18 cellular contexts compared by ENCODE assay signal in genomic region chr17:2610640-2611175, GRCh38. TPM values are rescaled to one million over a fixed set of nuclear protein-coding genes. Genes with fewer than 3 reads are reported as not detected.
DNase-seq lines count a peak whose midpoint lies in the region; ATAC-seq and TF ChIP-seq lines count a peak whose summit lies in the region.
"Had no signal": no experiment of that assay in that cellular context is flagged by ENCODE, and none has a peak within 500 bp of the region (broad histone marks: within the 10 kb centered on the region; RNA-seq: fewer than 3 reads in every experiment).

No MANE protein-coding gene starts in this region.

- no peak overlapping the region for H3K4me3 ChIP-seq in Caco-2 (ENCODE audit: low read depth, low read length)
- no peak overlapping the region for H3K4me3 ChIP-seq in naive thymus-derived CD4-positive, alpha-beta T cell (ENCODE audit: low read length)
- no peak overlapping the region for H3K4me3 ChIP-seq in left lung
- H3K4me3 ChIP-seq: testis had no signal

- no peak for DNase-seq in CD4-positive, alpha-beta T cell
- DNase-seq in Caco-2 (no peak), NCI-H748 treated with DMSO at 0.1 percent for 48 hours (lab: John Stamatoyannopoulos, UW) (no peak), left lung (no peak)
- no peak for DNase-seq in activated naive CD8-positive, alpha-beta T cell treated with anti-CD3 and anti-CD28 coated beads, Interleukin-2, amount 50 U/mL, for 24 hours
- DNase-seq in naive thymus-derived CD4-positive, alpha-beta T cell, result no peak
- DNase-seq: activated CD8-positive, alpha-beta memory T cell treated with anti-CD3 and anti-CD28 coated beads for 24 hours; activated effector memory CD4-positive, alpha-beta T cell treated with Interleukin-2 at 50 U/mL for 16 hours; anterior cingulate cortex; effector CD8-positive, alpha-beta T cell; MM.1S; NCI-H1694; NCI-H446 treated with DMSO at 0.1 percent for 48 hours; SIG-M5; T-helper 2 cell; testis; WERI-Rb-1 had no signal

- peaks cover 26% of the 10 kb centered on the region for H3K36me3 Mint-ChIP-seq in CD4-positive, alpha-beta T cell (ENCODE audit: low read depth)
- peaks cover 26% of the 10 kb centered on the region for H3K36me3 Mint-ChIP-seq in Caco-2 (ENCODE audit: insufficient read depth, unreplicated experiment)
- H3K36me3 Mint-ChIP-seq in activated naive CD8-positive, alpha-beta T cell treated with anti-CD3 and anti-CD28 coated beads, Interleukin-2, amount 50 U/mL, for 24 hours (ENCODE audit: low read depth), result peaks cover 3% of the 10 kb centered on the region
- H3K36me3 Mint-ChIP-seq in naive thymus-derived CD4-positive, alpha-beta T cell, result peaks cover 0 to 3% (median 0%) of the 10 kb centered on the region in 5 donors

- H3K9me3 ChIP-seq in CD4-positive, alpha-beta T cell (ENCODE audit: control insufficient read depth, low read length), result no peaks in the 10 kb centered on the region
- H3K9me3 ChIP-seq in Caco-2 (no peaks in the 10 kb centered on the region), left lung (no peaks in the 10 kb centered on the region)
- H3K9me3 ChIP-seq in naive thymus-derived CD4-positive, alpha-beta T cell (ENCODE audit: control insufficient read depth in 2 of 3, low read length in 3 of 3), result no peaks in the 10 kb centered on the region
- H3K9me3 ChIP-seq: testis had no signal

- H3K4me1 ChIP-seq in Caco-2 (peaks cover 7% of the 10 kb centered on the region; the same call in 1 of the 2 replicates), left lung (peaks cover 8 to 55% of the 10 kb centered on the region in 2 donors)
- peaks cover 11 to 30% of the 10 kb centered on the region in 2 donors for H3K4me1 ChIP-seq in naive thymus-derived CD4-positive, alpha-beta T cell (ENCODE audit: control insufficient read depth in 2 of 2, insufficient read depth in 2 of 2, low read length in 2 of 2)

- CTCF ChIA-PET in CD4-positive, alpha-beta T cell (lab: Charles Lee), result no interaction called here
- CTCF ChIA-PET in Caco-2 (lab: Charles Lee), result no interaction called here
- CTCF ChIA-PET in naive thymus-derived CD4-positive, alpha-beta T cell (lab: Charles Lee), result no interaction called here

- H3K36me3 ChIP-seq in Caco-2 (ENCODE audit: control insufficient read depth, insufficient read depth, low read length), result no peaks in the 10 kb centered on the region
- H3K36me3 ChIP-seq in naive thymus-derived CD4-positive, alpha-beta T cell (ENCODE audit: control insufficient read depth in 2 of 3, insufficient read depth in 3 of 3, low read length in 3 of 3), result peaks cover 0 to 6% (median 0%) of the 10 kb centered on the region in 3 experiments
- no peaks in the 10 kb centered on the region for H3K36me3 ChIP-seq in left lung

- H3K27me3 ChIP-seq in CD4-positive, alpha-beta T cell (ENCODE audit: control insufficient read depth, insufficient read depth, low read length), result no peaks in the 10 kb centered on the region
- no peaks in the 10 kb centered on the region for H3K27me3 ChIP-seq in Caco-2 (replicated peaks; ENCODE audit: control insufficient read depth, insufficient read depth, low read length)
- no peaks in the 10 kb centered on the region for H3K27me3 ChIP-seq in naive thymus-derived CD4-positive, alpha-beta T cell (ENCODE audit: control insufficient read depth in 2 of 2, insufficient read depth in 2 of 2, low read length in 2 of 2)
- no peaks in the 10 kb centered on the region for H3K27me3 ChIP-seq in left lung
- H3K27me3 ChIP-seq: testis had no signal

- H3K4me1 Mint-ChIP-seq in CD4-positive, alpha-beta T cell (ENCODE audit: low read depth), result peaks cover 66% of the 10 kb centered on the region
- peaks cover 11% of the 10 kb centered on the region for H3K4me1 Mint-ChIP-seq in Caco-2 (ENCODE audit: low read depth, unreplicated experiment)
- peaks cover 63% of the 10 kb centered on the region for H3K4me1 Mint-ChIP-seq in activated naive CD8-positive, alpha-beta T cell treated with anti-CD3 and anti-CD28 coated beads, Interleukin-2, amount 50 U/mL, for 24 hours
- peaks cover 26 to 85% (median 54%) of the 10 kb centered on the region in 7 donors for H3K4me1 Mint-ChIP-seq in naive thymus-derived CD4-positive, alpha-beta T cell

- no TSS peak for BruUV-seq in Caco-2 (replicated peaks; lab: Mats Ljungman, UMichigan)

- H3K4me3 Mint-ChIP-seq in CD4-positive, alpha-beta T cell, result no peak overlapping the region
- no peak overlapping the region for H3K4me3 Mint-ChIP-seq in Caco-2 (ENCODE audit: unreplicated experiment)
- no peak overlapping the region for H3K4me3 Mint-ChIP-seq in activated naive CD8-positive, alpha-beta T cell treated with anti-CD3 and anti-CD28 coated beads, Interleukin-2, amount 50 U/mL, for 24 hours
- peak overlapping the region in 6 of 10 donors; percentile 17 to 55 (median 30) for H3K4me3 Mint-ChIP-seq in naive thymus-derived CD4-positive, alpha-beta T cell

- no peak for TF ChIP-seq CTCF in CD4-positive, alpha-beta T cell (IDR thresholded peaks at IDR 0.05)
- TF ChIP-seq CTCF in Caco-2 (IDR thresholded peaks at IDR 0.05; ENCODE audit: insufficient read depth in 1 of 2, low read depth in 1 of 2, low read length in 1 of 2, severe bottlenecking in 1 of 2, unreplicated experiment in 1 of 2) (no peak), left lung (IDR thresholded peaks at IDR 0.05) (no peak)

- H3K27me3 Mint-ChIP-seq in CD4-positive, alpha-beta T cell, result no peaks in the 10 kb centered on the region
- no peaks in the 10 kb centered on the region for H3K27me3 Mint-ChIP-seq in Caco-2 (ENCODE audit: insufficient read depth, unreplicated experiment)
- no peaks in the 10 kb centered on the region for H3K27me3 Mint-ChIP-seq in activated naive CD8-positive, alpha-beta T cell treated with anti-CD3 and anti-CD28 coated beads, Interleukin-2, amount 50 U/mL, for 24 hours
- H3K27me3 Mint-ChIP-seq in naive thymus-derived CD4-positive, alpha-beta T cell, result no peaks in the 10 kb centered on the region

- H3K9me3 Mint-ChIP-seq in CD4-positive, alpha-beta T cell, result no peaks in the 10 kb centered on the region
- H3K9me3 Mint-ChIP-seq in Caco-2 (ENCODE audit: unreplicated experiment), result no peaks in the 10 kb centered on the region
- H3K9me3 Mint-ChIP-seq in activated naive CD8-positive, alpha-beta T cell treated with anti-CD3 and anti-CD28 coated beads, Interleukin-2, amount 50 U/mL, for 24 hours, result no peaks in the 10 kb centered on the region
- H3K9me3 Mint-ChIP-seq in naive thymus-derived CD4-positive, alpha-beta T cell, result peaks cover 0 to under 1% (median 0%) of the 10 kb centered on the region in 11 donors

- peak overlapping the region; percentile 10 for H3K27ac Mint-ChIP-seq in CD4-positive, alpha-beta T cell
- peak overlapping the region; percentile 15 for H3K27ac Mint-ChIP-seq in Caco-2 (ENCODE audit: unreplicated experiment)
- peak overlapping the region; percentile 49 for H3K27ac Mint-ChIP-seq in activated naive CD8-positive, alpha-beta T cell treated with anti-CD3 and anti-CD28 coated beads, Interleukin-2, amount 50 U/mL, for 24 hours
- peak overlapping the region in 6 of 9 donors; percentile 8 to 74 (median 48) for H3K27ac Mint-ChIP-seq in naive thymus-derived CD4-positive, alpha-beta T cell

- POLR2A ChIA-PET in CD4-positive, alpha-beta T cell (lab: Charles Lee), result interaction anchor here (3.4 kb wide), 1 partner anchor 16 kb away, joined by 9 read pairs; the partner anchor contains the start of gene PAFAH1B1
- POLR2A ChIA-PET in Caco-2 (lab: Charles Lee), result interaction anchor here (0.6 kb wide), 1 partner anchor 13 kb away, joined by 9 read pairs; no protein-coding TSS in a partner anchor
- POLR2A ChIA-PET in naive thymus-derived CD4-positive, alpha-beta T cell (lab: Charles Lee), result no interaction called here

- ATAC-seq in CD4-positive, alpha-beta T cell (ENCODE audit: poor library complexity), result no peak
- ATAC-seq in activated naive CD8-positive, alpha-beta T cell treated with anti-CD3 and anti-CD28 coated beads, Interleukin-2, amount 50 U/mL, for 24 hours, result no peak
- ATAC-seq in naive thymus-derived CD4-positive, alpha-beta T cell, result no peak
- no peak for ATAC-seq in left lung
- ATAC-seq in HG03025 (IDR thresholded peaks at IDR 0.05; ENCODE audit: low FRiP score, unreplicated experiment), result no peak

- H3K27ac ChIP-seq in CD4-positive, alpha-beta T cell (ENCODE audit: low read depth, low read length), result no peak overlapping the region
- no peak overlapping the region for H3K27ac ChIP-seq in naive thymus-derived CD4-positive, alpha-beta T cell (ENCODE audit: low read depth, low read length)
- no peak overlapping the region for H3K27ac ChIP-seq in left lung
- H3K27ac ChIP-seq: testis, WERI-Rb-1 had no signal

- intact Hi-C loops in CD4-positive, alpha-beta T cell (cut with DNase I, micrococcal nuclease), result no loop called here
- intact Hi-C loops in Caco-2 (cut with micrococcal nuclease; ENCODE audit: unreplicated experiment) (no loop called here), left lung (cut with DNase I) (no loop called here)
- intact Hi-C loops in naive thymus-derived CD4-positive, alpha-beta T cell (cut with micrococcal nuclease), result no loop called here

RNA-seq across cellular contexts. Expression of gene PAFAH1B1, which starts 17.3 kb away (rescaled TPM):
- 100 to 1,000 TPM; 120 to 123 TPM for total RNA-seq in CD4-positive, alpha-beta T cell
- 141 and 153 TPM in 2 replicates for total RNA-seq in Caco-2 (2022)
- total RNA-seq in naive thymus-derived CD4-positive, alpha-beta T cell, result 100 to 1,000 TPM; 112 to 156 (median 140) TPM
- 10 to 100 TPM; 15.8 to 16.8 TPM for polyA plus RNA-seq in naive thymus-derived CD4-positive, alpha-beta T cell
- 100 to 1,000 TPM; 135 to 136 TPM for total RNA-seq in left lung

Comparison
In these comparisons a context has a peak if more than half of its experiments do, and no peak if none do; other contexts are left out.
1. H3K4me3 Mint-ChIP-seq: peak in naive thymus-derived CD4-positive, alpha-beta T cell (6 of 10); none in CD4-positive, alpha-beta T cell (single experiment), Caco-2 (single experiment) and activated naive CD8-positive, alpha-beta T cell treated with anti-CD3 and anti-CD28 coated beads, Interleukin-2, amount 50 U/mL, for 24 hours (single experiment).
2. Peak in every context shown above with its lines, with median percentiles within 50 percentile points of each other: H3K27ac Mint-ChIP-seq.